ENCODE assay signal across 8 cellular contexts in genomic region chr20:35992713-35993335, GRCh38. TPM values are rescaled to one million over a fixed set of nuclear protein-coding genes. Genes with fewer than 3 reads are reported as not detected.
DNase-seq lines count a peak whose midpoint lies in the region; ATAC-seq and TF ChIP-seq lines count a peak whose summit lies in the region.

No MANE protein-coding gene starts in this region.

- in situ Hi-C loops in GM23248 (cut with MboI): loop anchor here (5.0 to 25.0 kb wide), 2 partner anchors 139 to 444 kb away; no protein-coding TSS in a partner anchor

- ATAC-seq in left lung: peak; percentile 86
- no peak for ATAC-seq in HG03378 (IDR thresholded peaks at IDR 0.05; ENCODE audit: unreplicated experiment)

- peaks cover 4% of the 10 kb centered on the region for H3K4me1 ChIP-seq in GM23248 (ENCODE audit: insufficient read depth)
- H3K4me1 ChIP-seq in left lung: peaks cover 0 to 10% of the 10 kb centered on the region in 2 donors

- DNase-seq in AG09309 (ENCODE audit: low read depth): no peak
- peak; percentile 74 for DNase-seq in GM23248
- peak; percentile 81 for DNase-seq in NCI-H345 (lab: John Stamatoyannopoulos, UW)
- DNase-seq in activated CD4-positive, alpha-beta T cell treated with anti-CD3 and anti-CD28 coated beads for 1 hour: peak; percentile 15
- DNase-seq in coronary artery (ENCODE audit: low spot score): no peak
- DNase-seq in left lung: no peak
- peak; percentile 34 for DNase-seq in stimulated activated CD8-positive, alpha-beta memory T cell treated with anti-CD3 and anti-CD28 coated beads, Interleukin-12 subunit alpha, Interleukin-12 subunit beta, amount 100 ng/mL, for 1 hour (ENCODE audit: low read depth)

- H3K9me3 ChIP-seq in GM23248 (ENCODE audit: low read depth): no peaks in the 10 kb centered on the region
- H3K9me3 ChIP-seq in left lung: no peaks in the 10 kb centered on the region

- H3K79me2 ChIP-seq in GM23248 (ENCODE audit: insufficient read depth): no peaks in the 10 kb centered on the region

- intact Hi-C loops in left lung (cut with DNase I): loop anchor here in 1 of 2 donors (5.0 kb wide), 1 partner anchor 144 kb away; no protein-coding TSS in a partner anchor

- H3K27me3 ChIP-seq in GM23248 (replicated peaks; ENCODE audit: insufficient read depth) (no peaks in the 10 kb centered on the region), left lung (no peaks in the 10 kb centered on the region)

- H3K27ac ChIP-seq in GM23248: no peak overlapping the region
- H3K27ac ChIP-seq in coronary artery: no peak overlapping the region
- no peak overlapping the region for H3K27ac ChIP-seq in left lung

- no peak overlapping the region for H2AFZ ChIP-seq in GM23248

- H3K9ac ChIP-seq in GM23248: no peak overlapping the region

- H3K36me3 ChIP-seq in GM23248 (ENCODE audit: low read depth): no peaks in the 10 kb centered on the region
- no peaks in the 10 kb centered on the region for H3K36me3 ChIP-seq in left lung

- no peak overlapping the region for H3K4me3 ChIP-seq in AG09309 (ENCODE audit: control insufficient read depth, low read depth, low read length)
- H3K4me3 ChIP-seq in GM23248: no peak overlapping the region
- H3K4me3 ChIP-seq in coronary artery: no peak overlapping the region
- no peak overlapping the region for H3K4me3 ChIP-seq in left lung

- no peaks in the 10 kb centered on the region for H4K20me1 ChIP-seq in GM23248 (ENCODE audit: insufficient read depth)

- WGBS in GM23248 (ENCODE audit: low coverage in 1 of 2, low lambda C conversion rate in 2 of 2, missing lambda C conversion rate in 2 of 2), 2 experiments: 1% methylated on average over 6 of the region's 6 CpGs

- TF ChIP-seq CTCF in AG09309 (IDR thresholded peaks at IDR 0.05; ENCODE audit: control insufficient read depth, insufficient read depth, low read depth, low read length, missing control alignments) (peak; percentile 78), coronary artery (IDR thresholded peaks at IDR 0.05) (peak; percentile 85), left lung (IDR thresholded peaks at IDR 0.05) (peak; percentile 75 to 80)

- H3K9me2 ChIP-seq in GM23248 (ENCODE audit: insufficient read depth): no peaks in the 10 kb centered on the region

- no peak overlapping the region for H3K4me2 ChIP-seq in GM23248 (ENCODE audit: unreplicated experiment)

- H3F3A ChIP-seq in GM23248 (ENCODE audit: insufficient read depth): no peaks in the 10 kb centered on the region

RNA-seq across cellular contexts. Expression of gene CNBD2, which starts 24.4 kb away (rescaled TPM):
- total RNA-seq in GM23248 (2014; rRNA removed; shearing (Covaris generic)): 6.6 TPM in 1 of 2 replicates, not detected in the other
- polyA plus RNA-seq in GM23248 (2016; fragmentation: Nextera tagmentation; extraction: Ambion mirVana): 0.28 and 1.7 TPM in 2 replicates
- total RNA-seq in left lung: 1 to 10 TPM; 3.3 to 3.6 TPM

RNA-seq across cellular contexts. Expression of gene SCAND1, which starts 38.5 kb away (rescaled TPM):
- 66.6 TPM in 2 replicates for total RNA-seq in GM23248 (2014; rRNA removed; shearing (Covaris generic))
- polyA plus RNA-seq in GM23248 (2016; fragmentation: Nextera tagmentation; extraction: Ambion mirVana): 127 and 133 TPM in 2 replicates
- 10 to 100 TPM; 58.1 to 62.1 TPM for total RNA-seq in left lung

Comparison
In these comparisons a context has a peak if more than half of its experiments do, and no peak if none do; other contexts are left out.
1. DNase-seq: peak in GM23248 (single experiment), NCI-H345 (single experiment), activated CD4-positive, alpha-beta T cell treated with anti-CD3 and anti-CD28 coated beads for 1 hour (single experiment) and stimulated activated CD8-positive, alpha-beta memory T cell treated with anti-CD3 and anti-CD28 coated beads, Interleukin-12 subunit alpha, Interleukin-12 subunit beta, amount 100 ng/mL, for 1 hour (single experiment); none in AG09309 (single experiment), coronary artery (single experiment) and left lung (0 of 2).
2. Peak in every context shown above with its lines, with median percentiles within 50 percentile points of each other: CTCF ChIP-seq.